ENCODE assay signal across 8 cellular contexts in genomic region chr6:56954389-56955170, GRCh38. TPM values are rescaled to one million over a fixed set of nuclear protein-coding genes. Genes with fewer than 3 reads are reported as not detected.
A peak's percentile ranks its signal among the peaks of the same experiment; 100 is the strongest.
DNase-seq lines count a peak whose midpoint lies in the region; ATAC-seq and TF ChIP-seq lines count a peak whose summit lies in the region.

Gene BEND6 (plus strand): TSS chr6:56955107. CDS start chr6:56981811, 26,704 bp downstream.

- under 1% methylated on average over 34 of the region's 111 CpGs for WGBS in hepatocyte (ENCODE audit: low lambda C conversion rate, missing lambda C conversion rate)

- no peaks in the 10 kb centered on the region for H3K9me3 ChIP-seq in PC-3 (ENCODE audit: low read length)
- no peaks in the 10 kb centered on the region for H3K9me3 ChIP-seq in hepatocyte (ENCODE audit: low read depth)

- H3K9me2 ChIP-seq in PC-3 (replicated peaks; ENCODE audit: low read length) (no peaks in the 10 kb centered on the region), hepatocyte (replicated peaks; ENCODE audit: insufficient read depth) (no peaks in the 10 kb centered on the region)

- H3K27ac ChIP-seq in PC-3 (ENCODE audit: low read length) (peak within 1 kb of the TSS; percentile 31), hepatocyte (peak within 1 kb of the TSS; percentile 17)

- H3K4me2 ChIP-seq in PC-3 (ENCODE audit: low read length), result peak within 1 kb of the TSS; percentile 98
- H3K4me2 ChIP-seq in hepatocyte, result peak within 1 kb of the TSS; percentile 97

- peak; percentile 34 for ATAC-seq in GM19351 (IDR thresholded peaks at IDR 0.05; ENCODE audit: unreplicated experiment)
- ATAC-seq in HG03354 (IDR thresholded peaks at IDR 0.05; ENCODE audit: poor library complexity, severe bottlenecking, unreplicated experiment), result peak; percentile 51
- ATAC-seq in PC-3, result peak; percentile 68

- 0 out of 2 replicates have a peak, but pooled peaks cover 7% of the 10 kb centered on the region for H3K36me3 ChIP-seq in PC-3 (ENCODE audit: low read depth, low read length)
- H3K36me3 ChIP-seq in hepatocyte (replicated peaks; ENCODE audit: insufficient read depth, low read depth), result no peaks in the 10 kb centered on the region

- no TSS peak for BruUV-seq in PC-3 (replicated peaks; lab: Mats Ljungman, UMichigan)

- TF ChIP-seq CTCF in PC-3 (conservative IDR thresholded peaks at IDR 0.05; ENCODE audit: low read depth, low read length) (no peak), hepatocyte (IDR thresholded peaks at IDR 0.05; ENCODE audit: poor library complexity) (no peak)

- CTCF ChIA-PET in PC-3 (lab: Charles Lee), result interaction anchor here (0.5 to 2.0 kb wide), 10 partner anchors 15 to 360 kb away, joined by 3 to 14 read pairs (median 4); no protein-coding TSS in a partner anchor

- POLR2A ChIA-PET in PC-3 (lab: Charles Lee; ENCODE audit: unreplicated experiment), result interaction anchor here (1.1 kb wide), 1 partner anchor 20 kb away, joined by 5 read pairs; no protein-coding TSS in a partner anchor

- peak; percentile 23 for DNase-seq in DMS79 (lab: John Stamatoyannopoulos, UW)
- peak; percentile 79 for DNase-seq in PC-3
- peak in 55 of 58 donors; percentile 38 to 92 (median 83) for DNase-seq in anterior cingulate cortex (lab: John Stamatoyannopoulos, UW)
- DNase-seq in hepatocyte (ENCODE audit: low spot score), result peak; percentile 82
- DNase-seq in putamen (ENCODE audit: low spot score), result peak; percentile 87
- no peak for DNase-seq in RKO (ENCODE audit: low spot score)

- H3K79me2 ChIP-seq in PC-3 (ENCODE audit: low read length), result peaks cover 28% of the 10 kb centered on the region
- H3K79me2 ChIP-seq in hepatocyte, result no peaks in the 10 kb centered on the region

- peak within 1 kb of the TSS; percentile 93 for H3K4me3 ChIP-seq in PC-3 (ENCODE audit: low read length)
- peak within 1 kb of the TSS; percentile 64 for H3K4me3 ChIP-seq in hepatocyte

- peaks cover 51% of the 10 kb centered on the region for H3K4me1 ChIP-seq in PC-3 (ENCODE audit: insufficient read depth, low read length)
- peaks cover 8% of the 10 kb centered on the region for H3K4me1 ChIP-seq in hepatocyte (ENCODE audit: insufficient read depth)

- intact Hi-C loops in PC-3 (cut with micrococcal nuclease), result loop anchor here (1.0 to 5.0 kb wide), 4 partner anchors 50 to 363 kb away; partner anchors contain the start of genes BAG2 and PRIM2

- H3K27me3 ChIP-seq in PC-3 (ENCODE audit: low read length), result no peaks in the 10 kb centered on the region
- peaks cover 32% of the 10 kb centered on the region for H3K27me3 ChIP-seq in hepatocyte

- peak within 1 kb of the TSS; percentile 63 for H3K9ac ChIP-seq in PC-3 (ENCODE audit: low read length)

- H2AFZ ChIP-seq in PC-3 (ENCODE audit: low read length) (peak within 1 kb of the TSS; percentile 91), hepatocyte (peak within 1 kb of the TSS; percentile 98)

- no peaks in the 10 kb centered on the region for H4K20me1 ChIP-seq in PC-3 (ENCODE audit: low read length)
- H4K20me1 ChIP-seq in hepatocyte (ENCODE audit: insufficient read depth, poor library complexity, severe bottlenecking), result no peaks in the 10 kb centered on the region

- H3F3A ChIP-seq in PC-3 (ENCODE audit: low read length, unreplicated experiment), result peaks cover 7% of the 10 kb centered on the region

RNA-seq across cellular contexts. Expression of gene BEND6, which starts in this region (rescaled TPM):
- total RNA-seq in PC-3 (2014; rRNA removed) (0.58 and 1.3 TPM in 2 replicates), hepatocyte (1.2 and 2.4 TPM in 2 replicates)
- polyA plus RNA-seq in hepatocyte, result 2.0 and 2.5 TPM in 2 replicates
